In genomic region chr2:109318150-109318948, GRCh38 we compare ENCODE assay signal across 10 cellular contexts.
DNase-seq lines count a peak whose midpoint lies in the region; ATAC-seq and TF ChIP-seq lines count a peak whose summit lies in the region.
"Had no signal": no experiment of that assay in that cellular context is flagged by ENCODE, and none has a peak within 500 bp of the region (broad histone marks: within the 10 kb centered on the region; RNA-seq: fewer than 3 reads in every experiment).

No MANE protein-coding gene starts in this region.

- peak; percentile 83 for DNase-seq in AG04450 (ENCODE audit: low read depth, low spot score)
- peak; percentile 55 for DNase-seq in NCI-H446 treated with DMSO at 0.1 percent for 48 hours (lab: John Stamatoyannopoulos, UW)
- DNase-seq in fibroblast of pulmonary artery (ENCODE audit: low read depth), result peak; percentile 96
- DNase-seq in occipital lobe (lab: John Stamatoyannopoulos, UW), result peak; percentile 26
- no peak for DNase-seq in pons (ENCODE audit: low spot score)
- DNase-seq in NCI-H2107 (lab: John Stamatoyannopoulos, UW), result no peak
- DNase-seq: activated gamma-delta T cell; naive thymus-derived CD4-positive, alpha-beta T cell had no signal

- no peak for ATAC-seq in GM21717 (IDR thresholded peaks at IDR 0.05; ENCODE audit: unreplicated experiment)
- ATAC-seq in GM21619 (IDR thresholded peaks at IDR 0.05; ENCODE audit: unreplicated experiment), result no peak
- ATAC-seq: naive thymus-derived CD4-positive, alpha-beta T cell had no signal

- CTCF ChIA-PET in AG04450 (lab: Charles Lee), result interaction anchor here (0.7 to 1.1 kb wide), 3 partner anchors 68 to 192 kb away, joined by 3 to 5 read pairs (median 3); no protein-coding TSS in a partner anchor

- peak; percentile 41 for TF ChIP-seq CTCF in AG04450 (IDR thresholded peaks at IDR 0.05; ENCODE audit: low read depth, low read length)
- TF ChIP-seq CTCF in fibroblast of pulmonary artery (IDR thresholded peaks at IDR 0.05; ENCODE audit: low read length, missing control alignments), result peak; percentile 32

- H3K27me3 ChIP-seq in AG04450 (ENCODE audit: control insufficient read depth, insufficient read depth, low read length), result no peaks in the 10 kb centered on the region

- H3K27ac ChIP-seq in AG04450 (ENCODE audit: low read depth, low read length), result peak overlapping the region; percentile 99

- POLR2A ChIA-PET in AG04450 (lab: Yijun Ruan, JAX), result interaction anchor here (0.6 to 1.4 kb wide), 4 partner anchors 17 to 196 kb away, joined by 4 read pairs; no protein-coding TSS in a partner anchor

- no peaks in the 10 kb centered on the region for H3K9me3 ChIP-seq in AG04450 (ENCODE audit: control insufficient read depth, insufficient read depth, low read length)

- H3K4me3 ChIP-seq in AG04450 (ENCODE audit: low read depth, low read length) (peak overlapping the region; percentile 46), fibroblast of pulmonary artery (replicated peaks; ENCODE audit: low read depth, low read length) (peak overlapping the region; percentile 32)

Comparison
In these comparisons a context has a peak if more than half of its experiments do, and no peak if none do; other contexts are left out.
1. DNase-seq: peak in AG04450 (single experiment), NCI-H446 treated with DMSO at 0.1 percent for 48 hours (single experiment), fibroblast of pulmonary artery (single experiment) and occipital lobe (single experiment); none in pons (single experiment) and NCI-H2107 (single experiment).